ENCODE assay signal across 8 cellular contexts in genomic region chr1:54407957-54408700, GRCh38. TPM values are rescaled to one million over a fixed set of nuclear protein-coding genes. Genes with fewer than 3 reads are reported as not detected.
DNase-seq lines count a peak whose midpoint lies in the region; ATAC-seq and TF ChIP-seq lines count a peak whose summit lies in the region.

No MANE protein-coding gene starts in this region.

- H3K27me3 Mint-ChIP-seq in activated T-cell treated with anti-CD3 and anti-CD28 coated beads, Interleukin-2, amount 50 U/mL, for 4 hours (ENCODE audit: low read depth): no peaks in the 10 kb centered on the region
- H3K27me3 Mint-ChIP-seq in endothelial cell (ENCODE audit: unreplicated experiment) (peaks cover 9% of the 10 kb centered on the region), nephron progenitor cell (ENCODE audit: low read depth, poor library complexity) (peaks cover 3% of the 10 kb centered on the region)

- no peak overlapping the region for H3K4me3 ChIP-seq in SJSA1

- H3K4me1 ChIP-seq in SJSA1 (replicated peaks): peaks cover 44% of the 10 kb centered on the region

- peaks cover 50% of the 10 kb centered on the region for H3K4me1 Mint-ChIP-seq in activated T-cell treated with anti-CD3 and anti-CD28 coated beads, Interleukin-2, amount 50 U/mL, for 4 hours (ENCODE audit: low read depth)
- peaks cover 44% of the 10 kb centered on the region for H3K4me1 Mint-ChIP-seq in endothelial cell (ENCODE audit: unreplicated experiment)
- peaks cover 74% of the 10 kb centered on the region for H3K4me1 Mint-ChIP-seq in nephron progenitor cell

- H3K4me3 Mint-ChIP-seq in activated T-cell treated with anti-CD3 and anti-CD28 coated beads, Interleukin-2, amount 50 U/mL, for 4 hours: peak overlapping the region; percentile 88
- H3K4me3 Mint-ChIP-seq in endothelial cell (ENCODE audit: unreplicated experiment) (peak overlapping the region; percentile 94), nephron progenitor cell (peak overlapping the region; percentile 89)

- peak overlapping the region; percentile 47 for H3K27ac ChIP-seq in SJSA1

- H3K27me3 ChIP-seq in SJSA1 (replicated peaks): no peaks in the 10 kb centered on the region

- H3K36me3 Mint-ChIP-seq in activated T-cell treated with anti-CD3 and anti-CD28 coated beads, Interleukin-2, amount 50 U/mL, for 4 hours (ENCODE audit: insufficient read depth): peaks cover 5% of the 10 kb centered on the region
- H3K36me3 Mint-ChIP-seq in endothelial cell (ENCODE audit: low read depth, unreplicated experiment) (peaks cover 4% of the 10 kb centered on the region), nephron progenitor cell (ENCODE audit: low read depth) (peaks cover 9% of the 10 kb centered on the region)

- no peak for TF ChIP-seq CTCF in endothelial cell (IDR thresholded peaks at IDR 0.05; ENCODE audit: unreplicated experiment)
- no peak for TF ChIP-seq CTCF in nephron progenitor cell (IDR thresholded peaks at IDR 0.05)

- H3K27ac Mint-ChIP-seq in endothelial cell (ENCODE audit: unreplicated experiment) (peak overlapping the region; percentile 100), nephron progenitor cell (peak overlapping the region; percentile 99)

- H3K36me3 ChIP-seq in SJSA1: peaks cover 21% of the 10 kb centered on the region

- DNase-seq in activated T-cell treated with anti-CD3 and anti-CD28 coated beads, Interleukin-2, amount 50 U/mL, for 4 hours: no peak
- no peak for DNase-seq in activated T-cell treated with anti-CD3 and anti-CD28 coated beads, Interleukin-2, amount 50 U/mL, for 48 hours
- peak; percentile 72 to 74 for DNase-seq in SJSA1 (ENCODE audit: low read depth in 1 of 2, low spot score in 2 of 2)
- DNase-seq in endothelial cell (ENCODE audit: low spot score): no peak
- DNase-seq in nephron progenitor cell: no peak
- no peak for DNase-seq in epidermal melanocyte (ENCODE audit: insufficient read length, low spot score)
- no peak for DNase-seq in NCI-H774 (lab: John Stamatoyannopoulos, UW)

- H3K9me3 Mint-ChIP-seq in activated T-cell treated with anti-CD3 and anti-CD28 coated beads, Interleukin-2, amount 50 U/mL, for 4 hours: no peaks in the 10 kb centered on the region
- H3K9me3 Mint-ChIP-seq in endothelial cell (ENCODE audit: unreplicated experiment) (no peaks in the 10 kb centered on the region), nephron progenitor cell (no peaks in the 10 kb centered on the region)

- no peak for ATAC-seq in activated T-cell treated with anti-CD3 and anti-CD28 coated beads, Interleukin-2, amount 50 U/mL, for 4 hours
- ATAC-seq in HG03354 (IDR thresholded peaks at IDR 0.05; ENCODE audit: poor library complexity, severe bottlenecking, unreplicated experiment): no peak

- no peaks in the 10 kb centered on the region for H3K9me3 ChIP-seq in SJSA1 (replicated peaks)

RNA-seq across cellular contexts. Expression of gene SSBP3, which starts 1.9 kb away (rescaled TPM):
- total RNA-seq in activated T-cell treated with anti-CD3 and anti-CD28 coated beads, Interleukin-2, amount 50 U/mL, for 4 hours: 10 to 100 TPM; 36.2 to 39.1 (median 37.5) TPM
- total RNA-seq in SJSA1 (2014; rRNA removed; shearing (Covaris generic)): 27.0 and 56.0 TPM in 2 replicates
- total RNA-seq in endothelial cell (ENCODE audit: unreplicated experiment): 142 TPM

Comparison
In these comparisons a context has a peak if more than half of its experiments do, and no peak if none do; other contexts are left out.
1. DNase-seq: peak in SJSA1 (2 of 2); none in activated T-cell treated with anti-CD3 and anti-CD28 coated beads, Interleukin-2, amount 50 U/mL, for 4 hours (single experiment), activated T-cell treated with anti-CD3 and anti-CD28 coated beads, Interleukin-2, amount 50 U/mL, for 48 hours (0 of 2), endothelial cell (single experiment), nephron progenitor cell (single experiment), epidermal melanocyte (single experiment) and NCI-H774 (single experiment).
2. Peak in every context shown above with its lines, with median percentiles within 50 percentile points of each other: H3K4me3 Mint-ChIP-seq.